1 cellular context compared by ENCODE assay signal in the genomic region with DNA sequence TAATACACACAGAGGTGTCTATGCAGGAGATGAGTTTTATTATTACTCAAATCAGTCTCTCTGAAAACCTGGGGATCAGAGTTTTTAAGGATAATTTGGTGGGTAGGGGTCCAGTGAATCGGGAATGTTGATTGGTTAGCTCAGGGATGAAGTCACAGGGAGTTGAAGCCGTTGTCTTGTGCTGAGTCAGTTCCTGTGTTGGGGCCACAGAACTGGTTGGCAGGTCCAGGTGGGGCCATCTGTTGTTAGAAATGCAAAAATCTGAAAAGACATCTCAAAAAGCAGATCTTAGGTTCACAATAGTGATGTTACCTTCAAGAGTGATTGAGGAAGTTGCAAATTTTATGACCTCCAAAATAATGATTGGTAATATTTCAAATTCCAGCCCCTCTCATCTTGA.
TF ChIP-seq lines count a peak whose summit lies in the region.

No MANE protein-coding gene starts in this region.

TF ChIP-seq in WTC11, 78 proteins besides CTCF, POLR2A, EP300 and RAD21 (continued from another document):
- TF ChIP-seq TP53 (CRISPR knock-in tag; IDR thresholded peaks at IDR 0.05) (no peak), MAX (CRISPR knock-in tag; IDR thresholded peaks at IDR 0.05) (no peak)
